Comparison of ENCODE assay signal across 10 cellular contexts in genomic region chr1:211939876-211940468, GRCh38.
DNase-seq lines count a peak whose midpoint lies in the region; ATAC-seq and FAIRE-seq lines count a peak whose summit lies in the region.
"Had no signal": no experiment of that assay in that cellular context is flagged by ENCODE, and none has a peak within 500 bp of the region (broad histone marks: within the 10 kb centered on the region; RNA-seq: fewer than 3 reads in every experiment).

No MANE protein-coding gene starts in this region.

- H3K9me3 Mint-ChIP-seq in naive B cell: no peaks in the 10 kb centered on the region

- intact Hi-C loops in right cardiac atrium (cut with DNase I): loop anchor here in 3 of 4 donors (10.0 kb wide), 3 partner anchors 105 to 255 kb away; partner anchors contain the start of gene LPGAT1 (in 3 of the 3)

- no peak overlapping the region for H3K4me3 Mint-ChIP-seq in naive B cell

- FAIRE-seq in GM18507 (lab: Jason Lieb, UNC): peak; percentile 99
- FAIRE-seq: endothelial cell of umbilical vein had no signal

- peaks cover 0 to 32% (median 7%) of the 10 kb centered on the region in 3 donors for H3K4me1 Mint-ChIP-seq in naive B cell

- no peaks in the 10 kb centered on the region for H3K9me3 ChIP-seq in right cardiac atrium (ENCODE audit: control insufficient read depth, low read length)

- WGBS in right cardiac atrium: 75% methylated on average over 3 of the region's 3 CpGs

- in situ Hi-C loops in KBM-7 (cut with MboI; ENCODE audit: low pct_unique_long_range_greater_than_20kb, low sequenced_read_pairs): no loop called here

- peak; percentile 39 for DNase-seq in GM18507 (ENCODE audit: extremely low spot score, insufficient read length, low read depth)
- DNase-seq in naive B cell: no peak
- no peak for DNase-seq in NCI-H1092 treated with DMSO at 0.1 percent for 48 hours (lab: John Stamatoyannopoulos, UW)
- no peak for DNase-seq in right cardiac atrium
- no peak for DNase-seq in KBM-7
- no peak for DNase-seq in COLO668 (lab: John Stamatoyannopoulos, UW; ENCODE audit: unreplicated experiment)

- H3K4me1 ChIP-seq in right cardiac atrium (ENCODE audit: control insufficient read depth, insufficient read depth, low read length): peaks cover 2% of the 10 kb centered on the region

- no peaks in the 10 kb centered on the region for H3K27me3 ChIP-seq in right cardiac atrium (ENCODE audit: control insufficient read depth, insufficient read depth)

- H3K27ac ChIP-seq in right cardiac atrium (ENCODE audit: low read length): no peak overlapping the region
- H3K27ac ChIP-seq: SK-N-MC had no signal

- ATAC-seq in GM21515 (IDR thresholded peaks at IDR 0.05; ENCODE audit: unreplicated experiment) (peak; percentile 76), HG03565 (IDR thresholded peaks at IDR 0.05; ENCODE audit: unreplicated experiment) (peak; percentile 73), naive B cell (ENCODE audit: low read depth in 2 of 2) (peak; percentile 25 to 27), right cardiac atrium (no peak)

- no peak overlapping the region for H3K4me3 ChIP-seq in right cardiac atrium (ENCODE audit: low read length)
- H3K4me3 ChIP-seq: SK-N-MC had no signal

- H3K27me3 Mint-ChIP-seq in naive B cell: no peaks in the 10 kb centered on the region

- no peaks in the 10 kb centered on the region for H3K36me3 Mint-ChIP-seq in naive B cell

- H3K27ac Mint-ChIP-seq in naive B cell: peak overlapping the region in 1 of 6 donors; percentile 16

Comparison
In these comparisons a context has a peak if more than half of its experiments do, and no peak if none do; other contexts are left out.
1. ATAC-seq: peak in GM21515 (single experiment), HG03565 (single experiment) and naive B cell (2 of 2); none in right cardiac atrium (0 of 2).